Comparison of ENCODE assay signal across 21 cellular contexts in genomic region chr3:24545917-24546316, GRCh38. TPM values are rescaled to one million over a fixed set of nuclear protein-coding genes. Genes with fewer than 3 reads are reported as not detected.
DNase-seq lines count a peak whose midpoint lies in the region; ATAC-seq, FAIRE-seq and TF ChIP-seq lines count a peak whose summit lies in the region.
"Had no signal": no experiment of that assay in that cellular context is flagged by ENCODE, and none has a peak within 500 bp of the region (broad histone marks: within the 10 kb centered on the region; RNA-seq: fewer than 3 reads in every experiment).

No MANE protein-coding gene starts in this region.

- H3K4me3 ChIP-seq in A549 (no peak overlapping the region), gastroesophageal sphincter (no peak overlapping the region), pancreas (no peak overlapping the region), suprapubic skin (no peak overlapping the region)
- no peak overlapping the region for H3K4me3 ChIP-seq in effector memory CD4-positive, alpha-beta T cell (ENCODE audit: insufficient read depth, low read depth, low read length, poor library complexity, severe bottlenecking)
- H3K4me3 ChIP-seq: coronary artery, HAP-1, hepatocyte, Peyer's patch, testis had no signal

- ATAC-seq in A549 (no peak), gastroesophageal sphincter (peak; percentile 73), pancreas (peak; percentile 82 to 92 (median 86)), GM21447 (IDR thresholded peaks at IDR 0.05; ENCODE audit: unreplicated experiment) (no peak)

- CTCF ChIA-PET in A549 (lab: Yijun Ruan, JAX) = interaction anchor here (0.6 kb wide), 1 partner anchor 32 kb away, joined by 3 read pairs; no protein-coding TSS in a partner anchor

- TF ChIP-seq RAD21 in A549 (conservative IDR thresholded peaks at IDR 0.05 in 1 of 2, IDR thresholded peaks at IDR 0.05 in 1 of 2) = no peak

- no peak for DNase-seq in A549 (ENCODE audit: low read depth in 1 of 2, low spot score in 1 of 2)
- DNase-seq in M059J (ENCODE audit: low read depth) = peak; percentile 12
- peak in 4 of 6 donors; percentile 36 to 65 (median 44) for DNase-seq in pancreas
- no peak for DNase-seq in effector memory CD4-positive, alpha-beta T cell
- DNase-seq in suprapubic skin (ENCODE audit: low spot score in 2 of 2) = no peak
- DNase-seq in superior temporal gyrus (ENCODE audit: extremely low spot score) = no peak
- DNase-seq: amniotic stem cell, MV-4-11, naive B cell, NCI-H2081 treated with DMSO at 0.1 percent for 48 hours, NCI-H526, Peyer's patch, testis had no signal

- intact Hi-C loops in pancreas (cut with DNase I) = no loop called here

- no peak overlapping the region for H3K4me2 ChIP-seq in A549
- H3K4me2 ChIP-seq: hepatocyte had no signal

- WGBS in A549 (ENCODE audit: missing lambda C conversion rate) = 45% methylated on average over 3 of the region's 3 CpGs
- 39 to 50% methylated on average over 3 of the region's 3 CpGs for whole genome bisulfite sequencing in gastroesophageal sphincter (ENCODE audit: low coverage in 1 of 2), 2 donors
- WGBS in pancreas, 2 donors = 21 to 22% methylated on average over 3 of the region's 3 CpGs
- WGBS in suprapubic skin = 76% methylated on average over 3 of the region's 3 CpGs

- H3K4me1 ChIP-seq in A549 = no peaks in the 10 kb centered on the region; the same call in 2 of the 3 replicates
- H3K4me1 ChIP-seq in gastroesophageal sphincter = peaks cover 0 to 11% (median 0%) of the 10 kb centered on the region in 3 donors
- H3K4me1 ChIP-seq in pancreas = peaks cover 0 to 12% (median 10%) of the 10 kb centered on the region in 3 donors
- H3K4me1 ChIP-seq in effector memory CD4-positive, alpha-beta T cell (ENCODE audit: control insufficient read depth, insufficient read depth, low read length, poor library complexity, severe bottlenecking) = no peaks in the 10 kb centered on the region
- no peaks in the 10 kb centered on the region for H3K4me1 ChIP-seq in suprapubic skin
- H3K4me1 ChIP-seq: HAP-1, Peyer's patch, testis had no signal

- no peak for FAIRE-seq in A549 (lab: Jason Lieb, UNC)
- no peak for FAIRE-seq in pancreas (lab: Jason Lieb, UNC)
- FAIRE-seq: GM12891 had no signal

- H3K9me3 ChIP-seq in A549 = no peaks in the 10 kb centered on the region
- no peaks in the 10 kb centered on the region for H3K9me3 ChIP-seq in gastroesophageal sphincter
- no peaks in the 10 kb centered on the region for H3K9me3 ChIP-seq in pancreas
- H3K9me3 ChIP-seq in effector memory CD4-positive, alpha-beta T cell (ENCODE audit: control insufficient read depth, low read length) = no peaks in the 10 kb centered on the region
- H3K9me3 ChIP-seq in suprapubic skin = no peaks in the 10 kb centered on the region
- H3K9me3 ChIP-seq: HAP-1, Peyer's patch, testis had no signal

- H3K36me3 ChIP-seq in gastroesophageal sphincter (no peaks in the 10 kb centered on the region), pancreas (no peaks in the 10 kb centered on the region), suprapubic skin (no peaks in the 10 kb centered on the region)
- H3K36me3 ChIP-seq in effector memory CD4-positive, alpha-beta T cell (ENCODE audit: control insufficient read depth, insufficient read depth, low read length) = no peaks in the 10 kb centered on the region
- H3K36me3 ChIP-seq: HAP-1, Peyer's patch had no signal

- TF ChIP-seq POLR2A in A549 (IDR thresholded peaks at IDR 0.05; ENCODE audit: low read length) (no peak), gastroesophageal sphincter (IDR thresholded peaks at IDR 0.05) (no peak), suprapubic skin (IDR thresholded peaks at IDR 0.05) (no peak)

- no peaks in the 10 kb centered on the region for H3K27me3 ChIP-seq in gastroesophageal sphincter
- H3K27me3 ChIP-seq in pancreas = no peaks in the 10 kb centered on the region
- no peaks in the 10 kb centered on the region for H3K27me3 ChIP-seq in effector memory CD4-positive, alpha-beta T cell (replicated peaks; ENCODE audit: control insufficient read depth, insufficient read depth, low read length, poor library complexity, severe bottlenecking)
- no peaks in the 10 kb centered on the region for H3K27me3 ChIP-seq in suprapubic skin
- H3K27me3 ChIP-seq: hepatocyte, Peyer's patch, testis had no signal

- POLR2A ChIA-PET in A549 (lab: Yijun Ruan, JAX) = no interaction called here

- TF ChIP-seq EP300 in A549 (IDR thresholded peaks at IDR 0.05) (no peak), gastroesophageal sphincter (IDR thresholded peaks at IDR 0.05) (no peak), suprapubic skin (IDR thresholded peaks at IDR 0.05) (no peak)

- H3K27ac ChIP-seq in A549 (no peak overlapping the region), gastroesophageal sphincter (no peak overlapping the region), pancreas (no peak overlapping the region), suprapubic skin (no peak overlapping the region)
- H3K27ac ChIP-seq in effector memory CD4-positive, alpha-beta T cell (ENCODE audit: insufficient read depth, low read length, poor library complexity, severe bottlenecking) = no peak overlapping the region
- H3K27ac ChIP-seq: coronary artery, hepatocyte, Peyer's patch, testis, VCaP had no signal

- TF ChIP-seq CTCF in A549 (IDR thresholded peaks at IDR 0.05) (no peak), gastroesophageal sphincter (IDR thresholded peaks at IDR 0.05) (no peak), pancreas (IDR thresholded peaks at IDR 0.05) (no peak), suprapubic skin (IDR thresholded peaks at IDR 0.05) (no peak)

TF ChIP-seq in A549, 52 proteins besides CTCF, POLR2A, EP300 and RAD21:
- no peak for TF ChIP-seq FOSB (CRISPR knock-in tag; IDR thresholded peaks at IDR 0.05)
- TF ChIP-seq POLR2AphosphoS2 (conservative IDR thresholded peaks at IDR 0.05; ENCODE audit: low read length) = no peak
- TF ChIP-seq PHF8 (IDR thresholded peaks at IDR 0.05; ENCODE audit: borderline replicate concordance, low read depth) = no peak
- no peak for TF ChIP-seq HEYL (CRISPR knock-in tag; IDR thresholded peaks at IDR 0.05)
- no peak for TF ChIP-seq FOSL2 (IDR thresholded peaks at IDR 0.05)
- 0 out of 2 replicates have a peak, but pooled peaks have one; percentile 7 for TF ChIP-seq FOSL2 (CRISPR knock-in tag; IDR thresholded peaks at IDR 0.05)

RNA-seq across cellular contexts. Expression of gene THRB, which starts 51.3 kb away (rescaled TPM):
- 2.0 and 2.6 TPM in 2 replicates for polyA plus RNA-seq in A549 (2011; rRNA removed)
- polyA plus RNA-seq in A549 (2012; cell fraction: cytosol; rRNA removed) = 0.16 and 0.25 TPM in 2 replicates
- 0.22 and 0.37 TPM in 2 replicates for polyA plus RNA-seq in A549 (2012; cell fraction: nucleus; rRNA removed)
- 2.2 to 2.3 TPM (median 2.3 TPM) in 3 replicates for polyA plus RNA-seq in A549 (2017; fragmentation: RNase III; extraction: RNeasy Plus Mini Kit Qiagen cat#74134 plus additional on column Dnase treatment)
- 3.3 and 4.1 TPM in 2 replicates for polyA minus RNA-seq in A549 (2011; rRNA and poly(A)+ RNA removed)
- 1.3 and 2.0 TPM in 2 replicates for total RNA-seq in M059J (2014; rRNA removed; shearing (Covaris generic))
- 10 to 100 TPM; 42.5 to 61.9 (median 55.8) TPM for total RNA-seq in gastroesophageal sphincter
- total RNA-seq in pancreas = 10 to 100 TPM in 2 of 6 donors, 1 to 10 TPM in 4; 6.6 to 12.4 (median 8.7) TPM
- polyA plus RNA-seq in pancreas = 1 to 10 TPM; 2.1 to 2.3 TPM
- total RNA-seq in suprapubic skin = 10 to 100 TPM; 16.6 to 32.9 (median 24.4) TPM
- total RNA-seq: activated T-helper 2 cell treated with anti-CD3 and anti-CD28 coated beads, Interferon-gamma antibody, Interleukin-2, Interleukin-4, amounts not matched to agents 10 μg/mL and 5 μg/mL and 100 μg/mL, durations not matched to agents 14 hours and 24 hours and 36 hours had no signal

Comparison
In these comparisons a context has a peak if more than half of its experiments do, and no peak if none do; other contexts are left out.
1. ATAC-seq: peak in gastroesophageal sphincter (single experiment) and pancreas (4 of 4); none in A549 (0 of 2) and GM21447 (single experiment).
2. DNase-seq: peak in M059J (single experiment) and pancreas (4 of 6); none in A549 (0 of 2), effector memory CD4-positive, alpha-beta T cell (0 of 3), suprapubic skin (0 of 2) and superior temporal gyrus (single experiment).